Comparison of ENCODE assay signal across 8 cellular contexts in the genomic region with DNA sequence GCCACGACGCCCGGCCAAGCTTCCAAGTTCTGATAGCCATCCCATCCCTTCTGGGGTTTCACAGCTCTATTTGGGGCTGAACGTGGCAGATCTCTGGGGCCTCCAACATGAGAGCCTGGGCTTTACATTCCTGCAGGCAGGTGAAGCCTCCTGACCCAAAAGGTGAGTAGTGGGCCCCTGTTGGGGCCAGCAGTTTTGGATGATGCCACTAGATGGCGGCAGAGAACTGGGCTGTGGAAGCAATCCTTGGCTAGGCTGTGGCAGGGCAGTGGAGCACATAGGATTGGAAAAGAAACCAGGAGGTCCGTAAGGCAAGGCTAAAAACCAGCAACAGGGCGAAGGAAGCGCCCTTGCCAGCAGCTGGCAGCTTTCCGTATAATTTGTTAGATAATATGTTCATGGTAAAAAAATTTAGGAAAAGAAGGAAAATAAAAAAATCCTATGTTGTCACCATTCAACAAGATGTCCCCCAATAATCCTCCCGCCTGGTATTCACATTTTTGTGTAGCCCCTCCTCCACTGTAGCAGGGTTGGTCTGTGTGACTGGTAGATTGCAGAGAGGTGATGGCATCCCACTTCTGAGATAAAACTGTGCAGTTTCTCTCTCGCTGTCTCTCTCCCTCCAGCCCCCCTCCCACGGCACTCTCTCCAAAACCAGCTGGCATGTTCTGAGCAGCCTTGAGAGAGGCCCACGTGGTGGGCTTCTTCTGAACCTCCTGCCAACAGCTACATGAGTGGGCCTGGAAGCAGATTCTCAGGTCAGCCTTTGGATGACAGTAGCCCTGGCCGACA. TPM values are rescaled to one million over a fixed set of nuclear protein-coding genes. Genes with fewer than 3 reads are reported as not detected.
DNase-seq lines count a peak whose midpoint lies in the region; ATAC-seq, FAIRE-seq and TF ChIP-seq lines count a peak whose summit lies in the region.

No MANE protein-coding gene starts in this region.

- 35% methylated on average over 12 of the region's 14 CpGs for WGBS in mesenchymal stem cell

- peak overlapping the region in 1 of 2 experiments; percentile 58 for H3K4me3 ChIP-seq in mesenchymal stem cell (ENCODE audit: insufficient read depth in 1 of 2, low read depth in 1 of 2, low read length in 2 of 2)

- no peak overlapping the region for H2BK12ac ChIP-seq in mesenchymal stem cell (ENCODE audit: low read length in 2 of 2)

- no peak overlapping the region for H2BK15ac ChIP-seq in mesenchymal stem cell (ENCODE audit: low read depth, poor library complexity, severe bottlenecking)

- no peak overlapping the region for H3K14ac ChIP-seq in mesenchymal stem cell (ENCODE audit: low read length in 2 of 2)

- no peak overlapping the region for H3K4me2 ChIP-seq in mesenchymal stem cell (ENCODE audit: low read length, poor library complexity, severe bottlenecking)

- H3K23ac ChIP-seq in mesenchymal stem cell (ENCODE audit: low read length in 2 of 2), result no peak overlapping the region

- H3K4me1 ChIP-seq in mesenchymal stem cell (ENCODE audit: control insufficient read depth, insufficient read depth, low read depth, low read length), result peaks cover 4% of the 10 kb centered on the region

- no peak overlapping the region for H2AK5ac ChIP-seq in mesenchymal stem cell (ENCODE audit: low read length, severe bottlenecking)

- H3K36me3 ChIP-seq in mesenchymal stem cell (ENCODE audit: control insufficient read depth in 1 of 2, insufficient read depth in 2 of 2, low read depth in 1 of 2, low read length in 2 of 2), result peaks cover 0 to 24% of the 10 kb centered on the region in 2 experiments

- H4K91ac ChIP-seq in mesenchymal stem cell (ENCODE audit: low read length), result no peak overlapping the region

- no peak overlapping the region for H2AFZ ChIP-seq in mesenchymal stem cell (ENCODE audit: low read depth, low read length)

- no peaks in the 10 kb centered on the region for H3K27me3 ChIP-seq in mesenchymal stem cell (ENCODE audit: control insufficient read depth in 1 of 2, insufficient read depth in 1 of 2, low read length in 2 of 2)

- H2BK5ac ChIP-seq in mesenchymal stem cell (ENCODE audit: low read depth, low read length, poor library complexity, severe bottlenecking), result no peak overlapping the region

- H3K27ac ChIP-seq in mesenchymal stem cell (ENCODE audit: low read length, poor library complexity, severe bottlenecking), result no peak overlapping the region

- ATAC-seq in HG02970 (IDR thresholded peaks at IDR 0.05; ENCODE audit: low FRiP score, unreplicated experiment), result peak; percentile 62

- H3K79me1 ChIP-seq in mesenchymal stem cell (replicated peaks; ENCODE audit: low read length, poor library complexity, severe bottlenecking), result peaks cover 16% of the 10 kb centered on the region

- TF ChIP-seq POLR2A in GM12891 (IDR thresholded peaks at IDR 0.05; ENCODE audit: low read depth, low read length), result no peak

- peak overlapping the region; percentile 70 for H3K9ac ChIP-seq in mesenchymal stem cell (ENCODE audit: low read length)

- no peak overlapping the region for H2BK120ac ChIP-seq in mesenchymal stem cell (ENCODE audit: low read depth, low read length)

- no peak overlapping the region for H3K4ac ChIP-seq in mesenchymal stem cell (ENCODE audit: low read depth in 1 of 2, low read length in 2 of 2)

- no peaks in the 10 kb centered on the region for H3K9me3 ChIP-seq in mesenchymal stem cell (ENCODE audit: control insufficient read depth, low read length)

- DNase-seq in A172 (ENCODE audit: low spot score), result peak; percentile 54
- peak; percentile 43 for DNase-seq in GM12891 (ENCODE audit: insufficient read length, low spot score)
- DNase-seq in NCI-H446 (lab: John Stamatoyannopoulos, UW), result peak; percentile 2 to 74
- peak; percentile 74 to 77 for DNase-seq in activated CD4-positive, alpha-beta T cell treated with anti-CD3 and anti-CD28 coated beads, Interleukin-2, amount 50 U/mL, for 48 hours
- peak; percentile 45 for DNase-seq in effector CD4-positive, alpha-beta T cell
- peak; percentile 65 for DNase-seq in mesenchymal stem cell
- peak; percentile 30 to 34 for DNase-seq in stimulated activated CD8-positive, alpha-beta memory T cell treated with anti-CD3 and anti-CD28 coated beads, Interleukin-2, amount 100 ng/mL, for 48 hours (ENCODE audit: low read depth in 2 of 2)

- H4K8ac ChIP-seq in mesenchymal stem cell (ENCODE audit: low read length), result no peak overlapping the region

- H3K18ac ChIP-seq in mesenchymal stem cell (ENCODE audit: low read depth in 1 of 2, low read length in 2 of 2), result no peak overlapping the region

- peak; percentile 76 for FAIRE-seq in GM12891 (lab: Jason Lieb, UNC)

TF ChIP-seq in GM12891, 5 proteins besides CTCF, POLR2A, EP300 and RAD21:
- TF ChIP-seq POU2F2 (IDR thresholded peaks at IDR 0.05; ENCODE audit: low read depth, low read length) (no peak), TAF1 (IDR thresholded peaks at IDR 0.05; ENCODE audit: low read depth, low read length) (no peak), POLR2AphosphoS5 (IDR thresholded peaks at IDR 0.05; ENCODE audit: low read depth, low read length) (no peak), SPI1 (IDR thresholded peaks at IDR 0.05; ENCODE audit: low read depth, low read length) (no peak), PAX5 (IDR thresholded peaks at IDR 0.05; ENCODE audit: insufficient read depth, low read length, severe bottlenecking) (no peak)

RNA-seq across cellular contexts. Expression of gene OR4B1, which starts 43.6 kb away (rescaled TPM):
- total RNA-seq in A172 (2014; rRNA removed; shearing (Covaris generic)), result not detected in 2 replicates
- not detected for polyA plus RNA-seq in GM12891 (2012; ENCODE audit: low read depth, missing spikeins)
- polyA plus RNA-seq in mesenchymal stem cell (2013, experiment 1 of 2), result not detected
- not detected for polyA plus RNA-seq in mesenchymal stem cell (2013, experiment 2 of 2)
